ENCODE assay signal across 20 cellular contexts in the genomic region with DNA sequence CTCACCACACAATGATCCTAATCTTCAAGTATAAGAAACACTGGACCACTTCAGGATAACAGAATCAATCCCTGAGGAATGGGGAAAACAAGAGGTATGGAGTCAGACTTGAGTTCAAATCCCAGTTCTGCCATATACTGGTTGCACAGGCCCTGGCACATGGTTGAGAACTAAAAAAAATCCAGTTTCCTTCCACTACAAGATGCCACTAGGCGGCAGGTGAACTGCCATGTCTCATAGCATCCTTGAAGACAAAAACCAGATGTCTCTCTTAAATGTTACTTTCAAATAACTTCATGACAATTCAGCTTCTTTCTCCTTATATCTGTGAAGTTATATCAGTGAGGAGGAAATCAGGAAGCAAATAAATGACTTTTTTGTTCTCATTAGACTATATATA. TPM values are rescaled to one million over a fixed set of nuclear protein-coding genes. Genes with fewer than 3 reads are reported as not detected.
"Had no signal": no experiment of that assay in that cellular context is flagged by ENCODE, and none has a peak within 500 bp of the region (broad histone marks: within the 10 kb centered on the region; RNA-seq: fewer than 3 reads in every experiment).

No MANE protein-coding gene starts in this region.

- H3K4me3 ChIP-seq: coronary artery, lower lobe of right lung, stomach, suprapubic skin, tibial nerve had no signal

- H3K27ac ChIP-seq: coronary artery, foreskin keratinocyte, lower lobe of right lung, stomach, suprapubic skin, tibial nerve had no signal

- H3K36me3 ChIP-seq: lower lobe of right lung, stomach, suprapubic skin, tibial nerve had no signal

- ATAC-seq: sciatic nerve had no signal

- DNase-seq: activated B cell treated with CpG ODN at 0.5 μM for 24 hours; activated CD4-positive, alpha-beta T cell treated with anti-CD3 and anti-CD28 coated beads for 4 hours; activated CD4-positive, alpha-beta T cell treated with anti-CD3 and anti-CD28 coated beads, Interleukin-2, amount 50 U/mL, for 48 hours; activated CD8-positive, alpha-beta memory T cell treated with anti-CD3 and anti-CD28 coated beads, Interleukin-2, amount 50 U/mL, for 48 hours; activated naive CD4-positive, alpha-beta T cell treated with Interleukin-2 at 50 U/mL for 16 hours; activated T-cell treated with anti-CD3 and anti-CD28 coated beads, Interleukin-2, amount 50 U/mL, for 4 hours; amygdala; cerebellar nuclear complex; kidney; lower lobe of right lung; naive thymus-derived CD4-positive, alpha-beta T cell; occipital lobe; stimulated activated CD4-positive, alpha-beta T cell treated with anti-CD3 and anti-CD28 coated beads, Interleukin-2, amount 100 ng/mL, for 24 hours; stomach had no signal

- H3K9me3 ChIP-seq: lower lobe of right lung, stomach, suprapubic skin, tibial nerve had no signal

- H3K4me1 ChIP-seq: foreskin keratinocyte, lower lobe of right lung, stomach, suprapubic skin, tibial nerve had no signal

- FAIRE-seq: kidney, small intestine had no signal

- H3K27me3 ChIP-seq: foreskin keratinocyte, stomach, suprapubic skin, tibial nerve had no signal

RNA-seq across cellular contexts. Expression of a gene that starts 11.0 kb away (rescaled TPM):
- polyA plus RNA-seq: naive thymus-derived CD4-positive, alpha-beta T cell had no signal
